9 cellular contexts compared by ENCODE assay signal in the genomic region with DNA sequence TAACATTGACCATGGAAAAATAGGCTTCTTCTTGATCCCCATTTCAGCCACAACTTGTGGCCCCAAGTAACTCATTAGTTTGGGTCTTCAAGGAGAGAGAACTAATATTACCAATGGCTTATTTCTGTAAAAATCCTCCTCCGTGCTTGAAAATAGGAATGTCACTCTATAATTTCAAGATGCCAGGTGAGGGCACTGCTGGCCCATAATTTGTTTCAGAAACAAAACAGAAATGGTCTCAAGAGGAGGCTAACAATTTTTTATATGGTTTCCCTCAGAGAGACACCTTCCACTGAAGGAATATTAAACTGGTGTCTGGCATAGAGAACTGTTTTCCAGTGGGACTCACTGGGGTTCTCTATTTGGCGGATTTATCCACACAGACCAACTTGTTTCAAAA.
DNase-seq lines count a peak whose midpoint lies in the region; ATAC-seq and TF ChIP-seq lines count a peak whose summit lies in the region.
"Had no signal": no experiment of that assay in that cellular context is flagged by ENCODE, and none has a peak within 500 bp of the region (broad histone marks: within the 10 kb centered on the region; RNA-seq: fewer than 3 reads in every experiment).

No MANE protein-coding gene starts in this region.

- no peak overlapping the region for H3K23ac ChIP-seq in H9 (ENCODE audit: insufficient read length, low read depth, low read length)

- H3K56ac ChIP-seq in H9 (ENCODE audit: insufficient read length, low read depth, low read length) = no peak overlapping the region

- peak; percentile 63 for TF ChIP-seq CTCF in H9 (conservative IDR thresholded peaks at IDR 0.05)
- peak; percentile 65 for TF ChIP-seq CTCF in epithelial cell of proximal tubule (conservative IDR thresholded peaks at IDR 0.05; ENCODE audit: low read depth, low read length)
- TF ChIP-seq CTCF in lower lobe of right lung (IDR thresholded peaks at IDR 0.05) = no peak

- no peak overlapping the region for H3K4me2 ChIP-seq in H9 (ENCODE audit: insufficient read depth, insufficient read length, low read length)

- no peak overlapping the region for H3K9ac ChIP-seq in H9 (ENCODE audit: extremely low read depth, insufficient read length, low read length)

- no peak overlapping the region for H2BK15ac ChIP-seq in H9 (ENCODE audit: low read depth, low read length)

- H3K9me3 Mint-ChIP-seq in H9 = no peaks in the 10 kb centered on the region

- no peak overlapping the region for H2AK5ac ChIP-seq in H9 (ENCODE audit: insufficient read length, low read length)

- no peak overlapping the region for H3K4me3 Mint-ChIP-seq in H9

- H3K36me3 ChIP-seq in lower lobe of right lung = no peaks in the 10 kb centered on the region

- no peak overlapping the region for H3K18ac ChIP-seq in H9 (ENCODE audit: insufficient read length, low read depth, low read length)

- no peak overlapping the region for H3T11ph ChIP-seq in H9 (ENCODE audit: low read length)

- H3K4ac ChIP-seq in H9 (ENCODE audit: low read depth, low read length) = no peak overlapping the region

- H3K4me3 ChIP-seq in epithelial cell of proximal tubule (ENCODE audit: low read depth, low read length) (no peak overlapping the region), lower lobe of right lung (no peak overlapping the region)
- H3K4me3 ChIP-seq: skin epidermis had no signal

- no peak overlapping the region for H4K8ac ChIP-seq in H9 (replicated peaks; ENCODE audit: insufficient read length, low read depth, low read length)

- no CpG with 5 or more reads among the region's 2 CpGs for WGBS in H9 (ENCODE audit: extremely low coverage, insufficient read length, low lambda C conversion rate)

- H3K14ac ChIP-seq in H9 (ENCODE audit: insufficient read depth, low read length) = no peak overlapping the region

- H4K91ac ChIP-seq in H9 (ENCODE audit: insufficient read length, low read depth, low read length) = no peak overlapping the region

- H3K79me2 ChIP-seq in H9 (ENCODE audit: insufficient read depth, low read length) = no peaks in the 10 kb centered on the region

- H3K27me3 ChIP-seq in H9 (ENCODE audit: insufficient read depth, low read length) (no peaks in the 10 kb centered on the region), lower lobe of right lung (ENCODE audit: low read depth) (no peaks in the 10 kb centered on the region)

- DNase-seq in H9 (no peak), NCI-H446 treated with DMSO at 0.1 percent for 48 hours (lab: John Stamatoyannopoulos, UW) (peak; percentile 7), epithelial cell of proximal tubule (ENCODE audit: low read depth) (no peak), retina (peak; percentile 32), lower lobe of right lung (no peak)
- no peak for DNase-seq in activated CD4-positive, alpha-beta T cell treated with anti-CD3 and anti-CD28 coated beads for 48 hours
- DNase-seq: effector CD8-positive, alpha-beta T cell had no signal

- no peak overlapping the region for H4K5ac ChIP-seq in H9 (ENCODE audit: insufficient read length, low read depth, low read length)

- H3K9me3 ChIP-seq in H9 (ENCODE audit: control insufficient read depth, low read depth, low read length) (no peaks in the 10 kb centered on the region), lower lobe of right lung (no peaks in the 10 kb centered on the region)

- H3K4me1 ChIP-seq in H9 (ENCODE audit: insufficient read depth, low read length) (no peaks in the 10 kb centered on the region), lower lobe of right lung (no peaks in the 10 kb centered on the region)

- no peak overlapping the region for H2BK120ac ChIP-seq in H9 (ENCODE audit: low read depth, low read length, poor library complexity, severe bottlenecking)

- no peaks in the 10 kb centered on the region for H3K23me2 ChIP-seq in H9 (ENCODE audit: insufficient read length, low read depth, low read length, poor library complexity, severe bottlenecking)

- H3K36me3 Mint-ChIP-seq in H9 (ENCODE audit: insufficient read depth in 1 of 3, low read depth in 3 of 3) = no peaks in the 10 kb centered on the region

- H3K27me3 Mint-ChIP-seq in H9 (ENCODE audit: low read depth) = no peaks in the 10 kb centered on the region

- H4K20me1 ChIP-seq in H9 (ENCODE audit: control insufficient read depth, insufficient read depth, insufficient read length) = no peaks in the 10 kb centered on the region

- H2BK12ac ChIP-seq in H9 (ENCODE audit: insufficient read length, low read depth, low read length) = no peak overlapping the region

- H2BK20ac ChIP-seq in H9 (ENCODE audit: low read depth, low read length, poor library complexity, severe bottlenecking) = no peak overlapping the region

- ATAC-seq in GM19455 (IDR thresholded peaks at IDR 0.05; ENCODE audit: unreplicated experiment) = no peak
- ATAC-seq in lower lobe of right lung = no peak

- H3K79me1 ChIP-seq in H9 (ENCODE audit: insufficient read depth, low read depth, low read length, poor library complexity, severe bottlenecking) = no peaks in the 10 kb centered on the region

- no peak overlapping the region for H3K27ac ChIP-seq in H9 (ENCODE audit: insufficient read length, low read depth, low read length)
- no peak overlapping the region for H3K27ac ChIP-seq in lower lobe of right lung
- H3K27ac ChIP-seq: skin epidermis had no signal

- no peak overlapping the region for H2BK5ac ChIP-seq in H9 (ENCODE audit: insufficient read length, low read length)

- intact Hi-C loops in lower lobe of right lung (cut with DNase I) = no loop called here

- no peak overlapping the region for H2AFZ ChIP-seq in H9 (ENCODE audit: low read length)

- no peak overlapping the region for H3K27ac Mint-ChIP-seq in H9

- H3K4me1 Mint-ChIP-seq in H9 = no peaks in the 10 kb centered on the region

Comparison
In these comparisons a context has a peak if more than half of its experiments do, and no peak if none do; other contexts are left out.
1. DNase-seq: peak in NCI-H446 treated with DMSO at 0.1 percent for 48 hours (single experiment) and retina (single experiment); none in H9 (single experiment), epithelial cell of proximal tubule (single experiment), activated CD4-positive, alpha-beta T cell treated with anti-CD3 and anti-CD28 coated beads for 48 hours (single experiment) and lower lobe of right lung (single experiment).